ENCODE assay signal across 8 cellular contexts in the genomic region with DNA sequence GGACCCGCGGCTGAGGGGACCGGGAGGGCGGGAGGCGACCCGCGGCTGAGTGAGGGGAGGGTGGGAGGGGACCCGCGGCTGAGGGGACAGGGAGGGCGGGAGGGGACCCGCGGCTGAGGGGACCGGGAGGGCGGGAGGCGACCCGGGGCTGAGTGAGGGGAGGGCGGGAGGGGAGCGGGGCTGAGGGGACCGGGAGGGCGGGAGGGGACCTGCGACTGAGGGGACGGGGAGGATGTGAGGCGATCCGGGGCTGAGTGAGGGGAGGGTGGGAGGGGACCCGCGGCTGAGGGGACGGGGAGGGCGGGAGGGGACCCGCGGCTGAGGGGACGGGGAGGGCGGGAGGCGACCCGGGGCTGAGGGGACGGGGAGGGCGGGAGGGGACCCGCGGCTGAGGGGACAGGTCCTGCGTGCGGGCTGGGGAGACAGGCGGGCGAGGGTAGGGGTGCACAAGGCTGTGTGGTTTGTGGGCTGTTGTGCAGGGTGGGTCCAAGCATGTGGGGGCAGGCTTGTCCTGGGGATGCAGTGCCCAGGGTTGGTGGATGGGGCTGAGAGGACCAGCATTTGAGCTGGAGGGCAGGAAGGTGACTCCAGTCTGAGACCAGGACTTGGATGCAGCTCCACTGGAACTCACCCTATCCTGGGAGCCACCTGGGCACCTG. TPM values are rescaled to one million over a fixed set of nuclear protein-coding genes. Genes with fewer than 3 reads are reported as not detected.
A peak's percentile ranks its signal among the peaks of the same experiment; 100 is the strongest.
DNase-seq lines count a peak whose midpoint lies in the region; ATAC-seq, FAIRE-seq and TF ChIP-seq lines count a peak whose summit lies in the region.

No MANE protein-coding gene starts in this region.

- H3K36me3 Mint-ChIP-seq in glutamatergic neuron (ENCODE audit: unreplicated experiment): peaks cover 14% of the 10 kb centered on the region

- no peak overlapping the region for H3K27ac ChIP-seq in DND-41 (ENCODE audit: low read length)
- peak overlapping the region in 1 of 2 donors; percentile 31 for H3K27ac ChIP-seq in prostate gland

- peaks cover 24% of the 10 kb centered on the region for H3K27me3 ChIP-seq in DND-41 (ENCODE audit: insufficient read depth, low read length, poor library complexity)
- H3K27me3 ChIP-seq in prostate gland (replicated peaks; ENCODE audit: insufficient read depth): no peaks in the 10 kb centered on the region

- H3K27me3 Mint-ChIP-seq in glutamatergic neuron (ENCODE audit: unreplicated experiment): peaks cover 17% of the 10 kb centered on the region

- no peak for TF ChIP-seq CTCF in DND-41 (IDR thresholded peaks at IDR 0.05; ENCODE audit: borderline replicate concordance, extremely low read depth, low read length, poor library complexity, severe bottlenecking)
- no peak for TF ChIP-seq CTCF in glutamatergic neuron (IDR thresholded peaks at IDR 0.05; ENCODE audit: partially characterized antibody, unreplicated experiment)
- TF ChIP-seq CTCF in prostate gland (IDR thresholded peaks at IDR 0.05): no peak

- DNase-seq in DND-41 (no peak), glutamatergic neuron (peak; percentile 31), prostate gland (ENCODE audit: low spot score) (no peak), hippocampal formation (lab: John Stamatoyannopoulos, UW) (no peak), frontal cortex (ENCODE audit: low spot score in 2 of 2) (no peak)

- peaks cover 7% of the 10 kb centered on the region; the same call in 1 of the 2 replicates for H3K4me1 ChIP-seq in DND-41 (ENCODE audit: insufficient read depth, low read length)
- H3K4me1 ChIP-seq in prostate gland (replicated peaks): no peaks in the 10 kb centered on the region

- H3K4me3 ChIP-seq in DND-41 (ENCODE audit: low read depth in 1 of 2, low read length in 2 of 2): peak overlapping the region in 1 of 2 experiments; percentile 28; a peak in 2 of 4 replicates
- peak overlapping the region; percentile 54 to 55 for H3K4me3 ChIP-seq in prostate gland

- peak overlapping the region; percentile 47; the same call in 1 of the 2 replicates for H3K4me2 ChIP-seq in DND-41 (ENCODE audit: insufficient read depth, low read length)

- no peak overlapping the region for H3K27ac Mint-ChIP-seq in glutamatergic neuron (ENCODE audit: unreplicated experiment)

- ATAC-seq in DND-41 (ENCODE audit: insufficient read depth, low read depth): peak; percentile 18; the same call in 1 of the 3 replicates
- peak; percentile 7; the same call in 2 of the 3 replicates for ATAC-seq in SK-N-SH treated with all-trans-retinoic acid at 6 μM for 48 hours
- no peak for ATAC-seq in HG02763 (IDR thresholded peaks at IDR 0.05; ENCODE audit: unreplicated experiment)
- ATAC-seq in HG02840 (IDR thresholded peaks at IDR 0.05; ENCODE audit: low FRiP score, unreplicated experiment): no peak

- H3K9me3 Mint-ChIP-seq in glutamatergic neuron (ENCODE audit: unreplicated experiment): peaks cover 13% of the 10 kb centered on the region

- no peak overlapping the region for H2AFZ ChIP-seq in DND-41 (ENCODE audit: low read depth, low read length)

- WGBS in prostate gland: 9% methylated on average over 17 of the region's 42 CpGs

- H3K9me3 ChIP-seq in DND-41 (ENCODE audit: insufficient read depth, low read length, severe bottlenecking) (no peaks in the 10 kb centered on the region), prostate gland (no peaks in the 10 kb centered on the region)

- H3K9ac ChIP-seq in DND-41 (ENCODE audit: low read depth, low read length): no peak overlapping the region

- no peak for FAIRE-seq in frontal cortex (lab: Jason Lieb, UNC)

- no peaks in the 10 kb centered on the region for H4K20me1 ChIP-seq in DND-41 (ENCODE audit: insufficient read depth, low read length)

- H3K4me1 Mint-ChIP-seq in glutamatergic neuron (ENCODE audit: low read depth, unreplicated experiment): peaks cover 2% of the 10 kb centered on the region

- H3K36me3 ChIP-seq in DND-41 (ENCODE audit: insufficient read depth, low read length): no peaks in the 10 kb centered on the region
- no peaks in the 10 kb centered on the region for H3K36me3 ChIP-seq in prostate gland

- H3K79me2 ChIP-seq in DND-41 (ENCODE audit: insufficient read depth, low read length): no peaks in the 10 kb centered on the region

- TF ChIP-seq POLR2A in prostate gland (IDR thresholded peaks at IDR 0.05): no peak

- intact Hi-C loops in prostate gland (cut with DNase I): loop anchor here (5.0 kb wide), 2 partner anchors 33 to 37 kb away; no protein-coding TSS in a partner anchor

- H3K4me3 Mint-ChIP-seq in glutamatergic neuron (ENCODE audit: unreplicated experiment): no peak overlapping the region

TF ChIP-seq in SK-N-SH treated with all-trans-retinoic acid at 6 μM for 48 hours, 23 proteins besides CTCF, POLR2A, EP300 and RAD21:
- no peak for TF ChIP-seq RARB (CRISPR knock-in tag; IDR thresholded peaks at IDR 0.05)
- no peak for TF ChIP-seq ESRRG (CRISPR knock-in tag; IDR thresholded peaks at IDR 0.05)
- TF ChIP-seq ZFP3 (CRISPR knock-in tag; IDR thresholded peaks at IDR 0.05): no peak
- no peak for TF ChIP-seq CREB5 (CRISPR knock-in tag; IDR thresholded peaks at IDR 0.05; ENCODE audit: low read depth)
- TF ChIP-seq SNAI2 (CRISPR knock-in tag; IDR thresholded peaks at IDR 0.05): no peak
- TF ChIP-seq TCF4 (CRISPR knock-in tag; IDR thresholded peaks at IDR 0.05; ENCODE audit: borderline replicate concordance): no peak
- TF ChIP-seq GLIS3 (CRISPR knock-in tag; IDR thresholded peaks at IDR 0.05): no peak
- no peak for TF ChIP-seq ZC3H10 (CRISPR knock-in tag; IDR thresholded peaks at IDR 0.05)
- no peak for TF ChIP-seq PPARA (CRISPR knock-in tag; IDR thresholded peaks at IDR 0.05; ENCODE audit: borderline replicate concordance)
- TF ChIP-seq, protein P1, sequence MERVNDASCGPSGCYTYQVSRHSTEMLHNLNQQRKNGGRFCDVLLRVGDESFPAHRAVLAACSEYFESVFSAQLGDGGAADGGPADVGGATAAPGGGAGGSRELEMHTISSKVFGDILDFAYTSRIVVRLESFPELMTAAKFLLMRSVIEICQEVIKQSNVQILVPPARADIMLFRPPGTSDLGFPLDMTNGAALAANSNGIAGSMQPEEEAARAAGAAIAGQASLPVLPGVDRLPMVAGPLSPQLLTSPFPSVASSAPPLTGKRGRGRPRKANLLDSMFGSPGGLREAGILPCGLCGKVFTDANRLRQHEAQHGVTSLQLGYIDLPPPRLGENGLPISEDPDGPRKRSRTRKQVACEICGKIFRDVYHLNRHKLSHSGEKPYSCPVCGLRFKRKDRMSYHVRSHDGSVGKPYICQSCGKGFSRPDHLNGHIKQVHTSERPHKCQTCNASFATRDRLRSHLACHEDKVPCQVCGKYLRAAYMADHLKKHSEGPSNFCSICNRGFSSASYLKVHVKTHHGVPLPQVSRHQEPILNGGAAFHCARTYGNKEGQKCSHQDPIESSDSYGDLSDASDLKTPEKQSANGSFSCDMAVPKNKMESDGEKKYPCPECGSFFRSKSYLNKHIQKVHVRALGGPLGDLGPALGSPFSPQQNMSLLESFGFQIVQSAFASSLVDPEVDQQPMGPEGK (CRISPR knock-in tag; IDR thresholded peaks at IDR 0.05; ENCODE audit: borderline replicate concordance): no peak
- TF ChIP-seq ISL1 (CRISPR knock-in tag; IDR thresholded peaks at IDR 0.05): no peak
- TF ChIP-seq OSR1 (CRISPR knock-in tag; IDR thresholded peaks at IDR 0.05): no peak
- no peak for TF ChIP-seq ZNF565 (CRISPR knock-in tag; conservative IDR thresholded peaks at IDR 0.05; ENCODE audit: low read depth)
- no peak for TF ChIP-seq BACH2 (CRISPR knock-in tag; IDR thresholded peaks at IDR 0.05; ENCODE audit: borderline replicate concordance)

RNA-seq across cellular contexts. Expression of gene PLD4, which starts 9.2 kb away (rescaled TPM):
- total RNA-seq in glutamatergic neuron (ENCODE audit: unreplicated experiment) (not detected), prostate gland (1 to 10 TPM; 1.2 to 5.4 TPM), frontal cortex (3.7 TPM)

RNA-seq across cellular contexts. Expression of gene AHNAK2, which starts 44.3 kb away (rescaled TPM):
- total RNA-seq in glutamatergic neuron (ENCODE audit: unreplicated experiment) (44.8 TPM), prostate gland (10 to 100 TPM; 18.3 to 27.2 TPM), frontal cortex (20.0 TPM)

RNA-seq across cellular contexts. Expression of gene CLBA1, which starts 51.7 kb away (rescaled TPM):
- total RNA-seq in glutamatergic neuron (ENCODE audit: unreplicated experiment) (5.9 TPM), prostate gland (10 to 100 TPM; 15.2 to 19.3 TPM), frontal cortex (13.0 TPM)

Comparison
In these comparisons a context has a peak if more than half of its experiments do, and no peak if none do; other contexts are left out.
1. ATAC-seq: peak in DND-41 (single experiment) and SK-N-SH treated with all-trans-retinoic acid at 6 μM for 48 hours (single experiment); none in HG02763 (single experiment) and HG02840 (single experiment).